Comparison of ENCODE assay signal across 36 cellular contexts in the genomic region with DNA sequence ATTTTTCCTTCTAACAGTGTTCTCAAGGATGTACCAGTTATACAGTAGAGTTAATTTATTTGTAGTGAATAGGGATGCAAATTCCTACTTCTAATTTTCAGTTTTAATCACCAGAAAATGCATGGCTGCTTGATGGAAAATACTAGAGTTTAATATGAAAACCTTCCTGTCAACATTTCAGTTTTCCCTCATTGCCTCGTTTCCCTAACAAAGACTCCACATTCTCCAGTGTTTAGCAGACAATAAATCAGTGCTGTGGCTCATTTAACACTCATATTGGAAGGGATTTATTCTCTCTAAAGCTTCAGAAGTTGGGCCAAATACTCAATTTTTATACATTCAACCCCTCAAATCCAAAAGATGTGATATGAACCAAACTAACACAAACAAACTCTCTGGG.
"Had no signal": no experiment of that assay in that cellular context is flagged by ENCODE, and none has a peak within 500 bp of the region (broad histone marks: within the 10 kb centered on the region; RNA-seq: fewer than 3 reads in every experiment).

No MANE protein-coding gene starts in this region.

- H3K27ac ChIP-seq: adrenal gland, body of pancreas, brain microvascular endothelial cell, breast epithelium, WERI-Rb-1 had no signal

- FAIRE-seq: astrocyte had no signal

- DNase-seq: activated B cell treated with CpG ODN at 0.5 μM for 24 hours; activated CD4-positive, alpha-beta memory T cell treated with anti-CD3 and anti-CD28 coated beads for 36 hours; activated CD4-positive, alpha-beta T cell treated with anti-CD3 and anti-CD28 coated beads for 4 hours; activated CD4-positive, alpha-beta T cell treated with anti-CD3 and anti-CD28 coated beads, Interleukin-2, amount 10 ng/mL, durations not matched to agents 24 days and 14 days; activated CD4-positive, alpha-beta T cell treated with anti-CD3 and anti-CD28 coated beads, Interleukin-2, amount 50 U/mL, for 1 hour; activated CD4-positive, alpha-beta T cell treated with anti-CD3 and anti-CD28 coated beads, Interleukin-2, amount 50 U/mL, for 4 hours; activated CD4-positive, CD25-positive, alpha-beta regulatory T cell treated with anti-CD3 and anti-CD28 coated beads, Interleukin-2, amount 50 U/mL, for 72 hours; activated CD8-positive, alpha-beta memory T cell treated with anti-CD3 and anti-CD28 coated beads, Interleukin-2, amount 50 U/mL, for 4 hours; activated CD8-positive, alpha-beta T cell treated with anti-CD3 and anti-CD28 coated beads for 36 hours; activated effector memory CD4-positive, alpha-beta T cell treated with anti-CD3 and anti-CD28 coated beads, Interleukin-2, amount 50 U/mL, for 16 hours; activated gamma-delta T cell treated with Interleukin-2 at 50 U/mL for 16 hours; activated naive CD4-positive, alpha-beta T cell; activated naive CD4-positive, alpha-beta T cell treated with anti-CD3 and anti-CD28 coated beads for 36 hours; activated naive CD4-positive, alpha-beta T cell treated with anti-CD3 and anti-CD28 coated beads, Interleukin-2, amount 50 U/mL, for 16 hours; activated naive CD8-positive, alpha-beta T cell treated with anti-CD3 and anti-CD28 coated beads for 36 hours; activated T-cell treated with anti-CD3 and anti-CD28 coated beads for 4 hours; activated T-cell treated with anti-CD3 and anti-CD28 coated beads, Interleukin-2, amount 50 U/mL, for 1 hour; activated T-cell treated with anti-CD3 and anti-CD28 coated beads, Interleukin-2, amount 50 U/mL, for 4 hours; activated T-cell treated with anti-CD3 and anti-CD28 coated beads, Interleukin-2, amount 50 U/mL, for 72 hours; adrenal gland; amniotic stem cell; aorta; body of pancreas; brain microvascular endothelial cell; central memory CD4-positive, alpha-beta T cell; T-helper 1 cell; T-helper 2 cell; T-helper 9 cell; WERI-Rb-1 had no signal

- H3K36me3 ChIP-seq: adrenal gland, brain microvascular endothelial cell, breast epithelium, WERI-Rb-1 had no signal

- H3K9me3 Mint-ChIP-seq: activated B cell treated with CpG ODN at 0.5 μM for 24 hours; activated CD4-positive, alpha-beta T cell treated with anti-CD3 and anti-CD28 coated beads, Interleukin-2, amount 10 ng/mL, durations not matched to agents 24 days and 14 days; activated CD8-positive, alpha-beta T cell treated with anti-CD3 and anti-CD28 coated beads for 36 hours; activated naive CD4-positive, alpha-beta T cell treated with anti-CD3 and anti-CD28 coated beads for 36 hours; activated T-cell treated with anti-CD3 and anti-CD28 coated beads, Interleukin-2, amount 50 U/mL, for 72 hours; activated T-helper 1 cell treated with anti-CD3 and anti-CD28 coated beads, Interleukin-12 subunit alpha, Interleukin-12 subunit beta, Interleukin-2, Interleukin-4 antibody, amounts not matched to agents 30 ng/mL and 10 ng/mL and 1 ng/mL, durations not matched to agents 14 hours and 24 hours and 36 hours; activated T-helper 17 cell treated with anti-CD3 and anti-CD28 coated beads, Interleukin-2, amount 50 U/mL, for 72 hours; T-helper 1 cell treated with Interleukin-12 subunit alpha and Interleukin-12 subunit beta and Interleukin-4 antibody, amounts not matched to agents 30 μg/mL and 1 μg/mL, for 36 hours; T-helper 2 cell treated with Interferon-gamma antibody and Interleukin-4, amounts not matched to agents 5 μg/mL and 100 μg/mL, for 36 hours had no signal

- H3K9me3 ChIP-seq: adrenal gland, body of pancreas, breast epithelium had no signal

- H3K4me3 Mint-ChIP-seq: activated B cell treated with CpG ODN at 0.5 μM for 24 hours; activated CD4-positive, alpha-beta memory T cell treated with anti-CD3 and anti-CD28 coated beads for 36 hours; activated CD4-positive, alpha-beta T cell treated with anti-CD3 and anti-CD28 coated beads, Interleukin-2, amount 10 ng/mL, durations not matched to agents 24 days and 14 days; activated CD8-positive, alpha-beta T cell treated with anti-CD3 and anti-CD28 coated beads for 36 hours; activated naive CD4-positive, alpha-beta T cell treated with anti-CD3 and anti-CD28 coated beads for 36 hours; activated naive CD8-positive, alpha-beta T cell treated with anti-CD3 and anti-CD28 coated beads for 36 hours; activated T-cell treated with anti-CD3 and anti-CD28 coated beads, Interleukin-2, amount 50 U/mL, for 4 hours; activated T-cell treated with anti-CD3 and anti-CD28 coated beads, Interleukin-2, amount 50 U/mL, for 72 hours; activated T-helper 1 cell treated with anti-CD3 and anti-CD28 coated beads, Interleukin-12 subunit alpha, Interleukin-12 subunit beta, Interleukin-2, Interleukin-4 antibody, amounts not matched to agents 30 ng/mL and 10 ng/mL and 1 ng/mL, durations not matched to agents 14 hours and 24 hours and 36 hours; activated T-helper 17 cell treated with anti-CD3 and anti-CD28 coated beads, Interleukin-2, amount 50 U/mL, for 72 hours; T-helper 1 cell treated with Interleukin-12 subunit alpha and Interleukin-12 subunit beta and Interleukin-4 antibody, amounts not matched to agents 30 μg/mL and 1 μg/mL, for 36 hours; T-helper 2 cell treated with Interferon-gamma antibody and Interleukin-4, amounts not matched to agents 5 μg/mL and 100 μg/mL, for 36 hours had no signal

- H3K4me1 Mint-ChIP-seq: activated B cell treated with CpG ODN at 0.5 μM for 24 hours; activated CD4-positive, alpha-beta T cell treated with anti-CD3 and anti-CD28 coated beads, Interleukin-2, amount 10 ng/mL, durations not matched to agents 24 days and 14 days; activated T-helper 17 cell treated with anti-CD3 and anti-CD28 coated beads, Interleukin-2, amount 50 U/mL, for 72 hours had no signal

- H3K4me3 ChIP-seq: adrenal gland, body of pancreas, breast epithelium had no signal

- H3K4me1 ChIP-seq: adrenal gland, body of pancreas, breast epithelium had no signal

- H3K27ac Mint-ChIP-seq: activated B cell treated with CpG ODN at 0.5 μM for 24 hours; activated CD4-positive, alpha-beta memory T cell treated with anti-CD3 and anti-CD28 coated beads for 36 hours; activated CD4-positive, alpha-beta T cell treated with anti-CD3 and anti-CD28 coated beads, Interleukin-2, amount 10 ng/mL, durations not matched to agents 24 days and 14 days; activated CD8-positive, alpha-beta T cell treated with anti-CD3 and anti-CD28 coated beads for 36 hours; activated naive CD4-positive, alpha-beta T cell treated with anti-CD3 and anti-CD28 coated beads for 36 hours; activated naive CD4-positive, alpha-beta T cell treated with anti-CD3 and anti-CD28 coated beads, Interleukin-2, amount 50 U/mL, for 72 hours; activated naive CD8-positive, alpha-beta T cell treated with anti-CD3 and anti-CD28 coated beads for 36 hours; activated T-cell treated with anti-CD3 and anti-CD28 coated beads, Interleukin-2, amount 50 U/mL, for 72 hours; activated T-helper 1 cell treated with anti-CD3 and anti-CD28 coated beads, Interleukin-12 subunit alpha, Interleukin-12 subunit beta, Interleukin-2, Interleukin-4 antibody, amounts not matched to agents 30 ng/mL and 10 ng/mL and 1 ng/mL, durations not matched to agents 14 hours and 24 hours and 36 hours; activated T-helper 17 cell treated with anti-CD3 and anti-CD28 coated beads, Interleukin-2, amount 50 U/mL, for 72 hours; T-helper 1 cell treated with Interleukin-12 subunit alpha and Interleukin-12 subunit beta and Interleukin-4 antibody, amounts not matched to agents 30 μg/mL and 1 μg/mL, for 36 hours; T-helper 2 cell treated with Interferon-gamma antibody and Interleukin-4, amounts not matched to agents 5 μg/mL and 100 μg/mL, for 36 hours had no signal

- H3K27me3 ChIP-seq: adrenal gland, body of pancreas, brain microvascular endothelial cell had no signal

- ATAC-seq: activated CD8-positive, alpha-beta T cell treated with anti-CD3 and anti-CD28 coated beads for 36 hours; activated naive CD4-positive, alpha-beta T cell treated with anti-CD3 and anti-CD28 coated beads, Interleukin-2, amount 50 U/mL, for 72 hours; activated T-cell treated with anti-CD3 and anti-CD28 coated beads, Interleukin-2, amount 50 U/mL, for 4 hours; activated T-cell treated with anti-CD3 and anti-CD28 coated beads, Interleukin-2, amount 50 U/mL, for 72 hours; activated T-helper 17 cell treated with anti-CD3 and anti-CD28 coated beads, Interleukin-2, amount 50 U/mL, for 72 hours; body of pancreas had no signal

- H3K27me3 Mint-ChIP-seq: activated B cell treated with CpG ODN at 0.5 μM for 24 hours; activated CD4-positive, alpha-beta memory T cell treated with anti-CD3 and anti-CD28 coated beads for 36 hours; activated CD4-positive, alpha-beta T cell treated with anti-CD3 and anti-CD28 coated beads, Interleukin-2, amount 10 ng/mL, durations not matched to agents 24 days and 14 days; activated CD8-positive, alpha-beta T cell treated with anti-CD3 and anti-CD28 coated beads for 36 hours; activated naive CD8-positive, alpha-beta T cell treated with anti-CD3 and anti-CD28 coated beads for 36 hours; activated T-helper 17 cell treated with anti-CD3 and anti-CD28 coated beads, Interleukin-2, amount 50 U/mL, for 72 hours had no signal

- H3K36me3 Mint-ChIP-seq: activated CD4-positive, alpha-beta memory T cell treated with anti-CD3 and anti-CD28 coated beads for 36 hours; activated naive CD4-positive, alpha-beta T cell treated with anti-CD3 and anti-CD28 coated beads, Interleukin-2, amount 50 U/mL, for 72 hours had no signal
